In genomic region chr4:93897559-93897958, GRCh38 we compare ENCODE assay signal across 10 cellular contexts.
DNase-seq lines count a peak whose midpoint lies in the region; ATAC-seq and TF ChIP-seq lines count a peak whose summit lies in the region.
"Had no signal": no experiment of that assay in that cellular context is flagged by ENCODE, and none has a peak within 500 bp of the region (broad histone marks: within the 10 kb centered on the region; RNA-seq: fewer than 3 reads in every experiment).

No MANE protein-coding gene starts in this region.

- CTCF ChIA-PET in activated CD4-positive, alpha-beta memory T cell treated with anti-CD3 and anti-CD28 coated beads for 36 hours (lab: Charles Lee): no interaction called here

- H3K4me3 Mint-ChIP-seq in activated CD4-positive, alpha-beta memory T cell treated with anti-CD3 and anti-CD28 coated beads for 36 hours: no peak overlapping the region
- H3K4me3 Mint-ChIP-seq: central memory CD8-positive, alpha-beta T cell had no signal

- DNase-seq in AML-193 (lab: John Stamatoyannopoulos, UW): peak; percentile 26 to 41
- peak; percentile 4 for DNase-seq in NCI-H1694 treated with DMSO at 0.1 percent for 48 hours (lab: John Stamatoyannopoulos, UW)
- DNase-seq in epithelial cell of esophagus (ENCODE audit: low read depth): peak; percentile 24
- DNase-seq in NCI-H2081 treated with DMSO at 0.1 percent for 48 hours (lab: John Stamatoyannopoulos, UW): no peak
- DNase-seq in NCI-H187 treated with DMSO at 0.1 percent for 48 hours (lab: John Stamatoyannopoulos, UW): no peak
- no peak for DNase-seq in activated CD4-positive, alpha-beta memory T cell treated with anti-CD3 and anti-CD28 coated beads for 36 hours

- no peak overlapping the region for H3K4me3 ChIP-seq in epithelial cell of esophagus (ENCODE audit: low read length)
- H3K4me3 ChIP-seq: SJSA1 had no signal

- no peaks in the 10 kb centered on the region for H3K9me3 Mint-ChIP-seq in activated CD4-positive, alpha-beta memory T cell treated with anti-CD3 and anti-CD28 coated beads for 36 hours

- no peaks in the 10 kb centered on the region for H3K36me3 Mint-ChIP-seq in activated CD4-positive, alpha-beta memory T cell treated with anti-CD3 and anti-CD28 coated beads for 36 hours

- H3K27me3 Mint-ChIP-seq in activated CD4-positive, alpha-beta memory T cell treated with anti-CD3 and anti-CD28 coated beads for 36 hours: no peaks in the 10 kb centered on the region
- H3K27me3 Mint-ChIP-seq: central memory CD8-positive, alpha-beta T cell had no signal

- H3K4me1 Mint-ChIP-seq in activated CD4-positive, alpha-beta memory T cell treated with anti-CD3 and anti-CD28 coated beads for 36 hours (ENCODE audit: low read depth): no peaks in the 10 kb centered on the region
- H3K4me1 Mint-ChIP-seq: central memory CD8-positive, alpha-beta T cell had no signal

- H3K27ac Mint-ChIP-seq in activated CD4-positive, alpha-beta memory T cell treated with anti-CD3 and anti-CD28 coated beads for 36 hours: no peak overlapping the region

- intact Hi-C loops in activated CD4-positive, alpha-beta memory T cell treated with anti-CD3 and anti-CD28 coated beads for 36 hours (cut with micrococcal nuclease): no loop called here

- POLR2A ChIA-PET in activated CD4-positive, alpha-beta memory T cell treated with anti-CD3 and anti-CD28 coated beads for 36 hours (lab: Charles Lee): interaction anchor here (0.7 kb wide), 1 partner anchor 45 kb away, joined by 6 read pairs; no protein-coding TSS in a partner anchor

- peak; percentile 23 for TF ChIP-seq CTCF in epithelial cell of esophagus (IDR thresholded peaks at IDR 0.05; ENCODE audit: insufficient read depth, low read depth, low read length, missing control alignments)

- peak; percentile 68 for ATAC-seq in GM19395 (IDR thresholded peaks at IDR 0.05; ENCODE audit: unreplicated experiment)
- no peak for ATAC-seq in HG02840 (IDR thresholded peaks at IDR 0.05; ENCODE audit: low FRiP score, unreplicated experiment)

Comparison
In these comparisons a context has a peak if more than half of its experiments do, and no peak if none do; other contexts are left out.
1. DNase-seq: peak in AML-193 (2 of 2), NCI-H1694 treated with DMSO at 0.1 percent for 48 hours (single experiment) and epithelial cell of esophagus (single experiment); none in NCI-H2081 treated with DMSO at 0.1 percent for 48 hours (single experiment), NCI-H187 treated with DMSO at 0.1 percent for 48 hours (single experiment) and activated CD4-positive, alpha-beta memory T cell treated with anti-CD3 and anti-CD28 coated beads for 36 hours (single experiment).